ENCODE assay signal across 18 cellular contexts in genomic region chr10:103737735-103738367, GRCh38.
A peak's percentile ranks its signal among the peaks of the same experiment; 100 is the strongest.
DNase-seq lines count a peak whose midpoint lies in the region; ATAC-seq and TF ChIP-seq lines count a peak whose summit lies in the region.
"Had no signal": no experiment of that assay in that cellular context is flagged by ENCODE, and none has a peak within 500 bp of the region (broad histone marks: within the 10 kb centered on the region; RNA-seq: fewer than 3 reads in every experiment).

No MANE protein-coding gene starts in this region.

- H3K4me2 ChIP-seq in SK-N-SH = peak overlapping the region; percentile 77

- CTCF ChIA-PET in SK-N-SH (lab: Yijun Ruan, JAX) = interaction anchor here (0.8 to 2.3 kb wide), 9 partner anchors 9 to 38 kb away, joined by 3 to 8 read pairs (median 5); no protein-coding TSS in a partner anchor

- POLR2A ChIA-PET in SK-N-SH (lab: Yijun Ruan, JAX) = interaction anchor here (0.8 to 1.9 kb wide), 2 partner anchors 15 to 110 kb away, joined by 4 read pairs; no protein-coding TSS in a partner anchor

- DNase-seq in SK-N-SH (peak; percentile 58), epithelial cell of prostate (ENCODE audit: low read depth, low spot score) (no peak), type B pancreatic cell (ENCODE audit: extremely low spot score, unreplicated experiment) (no peak), midbrain (lab: John Stamatoyannopoulos, UW) (no peak)
- DNase-seq: AML-193; CD4-positive, CD25-positive, alpha-beta regulatory T cell; COR-L47; H9; NCI-H1105 treated with DMSO at 0.1 percent for 48 hours; NCI-H1694 treated with DMSO at 0.1 percent for 48 hours; NCI-H748 treated with DMSO at 0.1 percent for 48 hours; OCI-M1; SIG-M5 had no signal

- H3K9ac ChIP-seq in SK-N-SH = peak overlapping the region; percentile 30; the same call in 1 of the 2 replicates

- H3K27ac Mint-ChIP-seq in type B pancreatic cell = peak overlapping the region; percentile 31
- H3K27ac Mint-ChIP-seq: CD4-positive, CD25-positive, alpha-beta regulatory T cell; H9 had no signal

- WGBS in SK-N-SH (ENCODE audit: low lambda C conversion rate) = 75% methylated on average over 14 of the region's 14 CpGs
- WGBS in mesodermal cell (ENCODE audit: insufficient coverage in 2 of 2), 2 experiments = 85 to 86% methylated on average over 13 to 14 of the region's 14 CpGs

- H3K36me3 ChIP-seq in SK-N-SH (replicated peaks in 1 of 2; ENCODE audit: control insufficient read depth in 1 of 2, insufficient read depth in 2 of 2, low read length in 1 of 2) (no peaks in the 10 kb centered on the region), mesodermal cell (ENCODE audit: control insufficient read depth, insufficient read depth, low read length) (peaks cover 30% of the 10 kb centered on the region)

- no peaks in the 10 kb centered on the region for H3K27me3 Mint-ChIP-seq in type B pancreatic cell
- H3K27me3 Mint-ChIP-seq: CD4-positive, CD25-positive, alpha-beta regulatory T cell had no signal

- H3F3A ChIP-seq in SK-N-SH (replicated peaks; ENCODE audit: insufficient read depth) = peaks cover 13% of the 10 kb centered on the region

- H3K36me3 Mint-ChIP-seq in type B pancreatic cell = peaks cover 3% of the 10 kb centered on the region
- H3K36me3 Mint-ChIP-seq: CD4-positive, CD25-positive, alpha-beta regulatory T cell had no signal

- no peaks in the 10 kb centered on the region for H4K20me1 ChIP-seq in SK-N-SH (ENCODE audit: insufficient read depth)

- no peaks in the 10 kb centered on the region for H3K79me2 ChIP-seq in SK-N-SH (ENCODE audit: insufficient read depth)

- H3K27me3 ChIP-seq in SK-N-SH (ENCODE audit: insufficient read depth) = no peaks in the 10 kb centered on the region

- H3K4me1 ChIP-seq in SK-N-SH (ENCODE audit: control insufficient read depth in 1 of 2, insufficient read depth in 2 of 2, low read depth in 1 of 2, low read length in 1 of 2) (peaks cover 39 to 71% of the 10 kb centered on the region in 2 experiments), mesodermal cell (ENCODE audit: control insufficient read depth, insufficient read depth, low read length, poor library complexity, severe bottlenecking) (peaks cover 66% of the 10 kb centered on the region)

- ATAC-seq in SK-N-SH treated with all-trans-retinoic acid at 6 μM for 48 hours (no peak), HG03159 (IDR thresholded peaks at IDR 0.05; ENCODE audit: unreplicated experiment) (no peak), GM21529 (IDR thresholded peaks at IDR 0.05; ENCODE audit: unreplicated experiment) (no peak)

- no peak overlapping the region for H3K4me3 Mint-ChIP-seq in type B pancreatic cell
- H3K4me3 Mint-ChIP-seq: CD4-positive, CD25-positive, alpha-beta regulatory T cell; H9 had no signal

- no peak overlapping the region for H3K4me3 ChIP-seq in SK-N-SH (ENCODE audit: low read depth in 2 of 2, low read length in 1 of 2)
- no peak overlapping the region for H3K4me3 ChIP-seq in mesodermal cell (ENCODE audit: extremely low read depth, insufficient read depth, low read length, poor library complexity, severe bottlenecking)

- H2AFZ ChIP-seq in SK-N-SH (ENCODE audit: low read depth) = no peak overlapping the region

- H3K9me3 Mint-ChIP-seq in type B pancreatic cell = no peaks in the 10 kb centered on the region
- H3K9me3 Mint-ChIP-seq: H9 had no signal

- peaks cover 26% of the 10 kb centered on the region for H3K4me1 Mint-ChIP-seq in type B pancreatic cell (ENCODE audit: unreplicated experiment)

- H3K9me2 ChIP-seq in SK-N-SH = no peaks in the 10 kb centered on the region

- H3K9me3 ChIP-seq in SK-N-SH (no peaks in the 10 kb centered on the region), mesodermal cell (ENCODE audit: control insufficient read depth, low read length) (no peaks in the 10 kb centered on the region)

- TF ChIP-seq EP300 in SK-N-SH (IDR thresholded peaks at IDR 0.05; ENCODE audit: borderline replicate concordance in 1 of 2, low read depth in 1 of 2, low read length in 1 of 2) = peak in 1 of 2 experiments; percentile 39; a peak in 2 of 4 replicates

- TF ChIP-seq CTCF in SK-N-SH (IDR thresholded peaks at IDR 0.05) (no peak), type B pancreatic cell (conservative IDR thresholded peaks at IDR 0.05) (no peak)

- TF ChIP-seq RAD21 in SK-N-SH (IDR thresholded peaks at IDR 0.05; ENCODE audit: low read length) = no peak

- H3K27ac ChIP-seq in SK-N-SH (ENCODE audit: low read depth in 2 of 2, low read length in 1 of 2) (peak overlapping the region; percentile 90 to 91; a peak in 3 of 4 replicates), epithelial cell of prostate (peak overlapping the region; percentile 97), mesodermal cell (ENCODE audit: low read depth, low read length, severe bottlenecking) (peak overlapping the region; percentile 91)
- H3K27ac ChIP-seq: 22Rv1 had no signal

TF ChIP-seq in SK-N-SH, 30 proteins besides CTCF, POLR2A, EP300 and RAD21 (continues in another document):
- TF ChIP-seq PBX3 (IDR thresholded peaks at IDR 0.05) = no peak
- no peak for TF ChIP-seq TAF1 (IDR thresholded peaks at IDR 0.05; ENCODE audit: borderline replicate concordance, low read depth, low read length)
- no peak for TF ChIP-seq ZBTB33 (IDR thresholded peaks at IDR 0.05; ENCODE audit: borderline replicate concordance, low read depth)
- TF ChIP-seq MAX (IDR thresholded peaks at IDR 0.05; ENCODE audit: low read depth) = 0 out of 2 replicates have a peak, but pooled peaks have one; percentile 6
- peak; percentile 55 for TF ChIP-seq GATA2 (CRISPR knock-in tag; IDR thresholded peaks at IDR 0.05)
- no peak for TF ChIP-seq NRF1 (IDR thresholded peaks at IDR 0.05; ENCODE audit: low read depth, low read length)
- TF ChIP-seq MXI1 (IDR thresholded peaks at IDR 0.05; ENCODE audit: low read depth, low read length) = peak; percentile 5; the same call in 1 of the 2 replicates

TF ChIP-seq in SK-N-SH treated with all-trans-retinoic acid at 6 μM for 48 hours, 23 proteins besides CTCF, POLR2A, EP300 and RAD21:
- no peak for TF ChIP-seq PATZ1 (CRISPR knock-in tag; IDR thresholded peaks at IDR 0.05; ENCODE audit: borderline replicate concordance)
- TF ChIP-seq ZNF8 (CRISPR knock-in tag; IDR thresholded peaks at IDR 0.05) = no peak
- no peak for TF ChIP-seq TOX (CRISPR knock-in tag; IDR thresholded peaks at IDR 0.05; ENCODE audit: borderline replicate concordance)
- no peak for TF ChIP-seq GLIS3 (CRISPR knock-in tag; IDR thresholded peaks at IDR 0.05)
- TF ChIP-seq OSR1 (CRISPR knock-in tag; IDR thresholded peaks at IDR 0.05) = no peak
- TF ChIP-seq TCF4 (CRISPR knock-in tag; IDR thresholded peaks at IDR 0.05; ENCODE audit: borderline replicate concordance) = no peak
- TF ChIP-seq ZNF70 (CRISPR knock-in tag; IDR thresholded peaks at IDR 0.05) = no peak
- no peak for TF ChIP-seq SNAI2 (CRISPR knock-in tag; IDR thresholded peaks at IDR 0.05)
- no peak for TF ChIP-seq ZNF565 (CRISPR knock-in tag; conservative IDR thresholded peaks at IDR 0.05; ENCODE audit: low read depth)
